8 cellular contexts compared by ENCODE assay signal in the genomic region with DNA sequence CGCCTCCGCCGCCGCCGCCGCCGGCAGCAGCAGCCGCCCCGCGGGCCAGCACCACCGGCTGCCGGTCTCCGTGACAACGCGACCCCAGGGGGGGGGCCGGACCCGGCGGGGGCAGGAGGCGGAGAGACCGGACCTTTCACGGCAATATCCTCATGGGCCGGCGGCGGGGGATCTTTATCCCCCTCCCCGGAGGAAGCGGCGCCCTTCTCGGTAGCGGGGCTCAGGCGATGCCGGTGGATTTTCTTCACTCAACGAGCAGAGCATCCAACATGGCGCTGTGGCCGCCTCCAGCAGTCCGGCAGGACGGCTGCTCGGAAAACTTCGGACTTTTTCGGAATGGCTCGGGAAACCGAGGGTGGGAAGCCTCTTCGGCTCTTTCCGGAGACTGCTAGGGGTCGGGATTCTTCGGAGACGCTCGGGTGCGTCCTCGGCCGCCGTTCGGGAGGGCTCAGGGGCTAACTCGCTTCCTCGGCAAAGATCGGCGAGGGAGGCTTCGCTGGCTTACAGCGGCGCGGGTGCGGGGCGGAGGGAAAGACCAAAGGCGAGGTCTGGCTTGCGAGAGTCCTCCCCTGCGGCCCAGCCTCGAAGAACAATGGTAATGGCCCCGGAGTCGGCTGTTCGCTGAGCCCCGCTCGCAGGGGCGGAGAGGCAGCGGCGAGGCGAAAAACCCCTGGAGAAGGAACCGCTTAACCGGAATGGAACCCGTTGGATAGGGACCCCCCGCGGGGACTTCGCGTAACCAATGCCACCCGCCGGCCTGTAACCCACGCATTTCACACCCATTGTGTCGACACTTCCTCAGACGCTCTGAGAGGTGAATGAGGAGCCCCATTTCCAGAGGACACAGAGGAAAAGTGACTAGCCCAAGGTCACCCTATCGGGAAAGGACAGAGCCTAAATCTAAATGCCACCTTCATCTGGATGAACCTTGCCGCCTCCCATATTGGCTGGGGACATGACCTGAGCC. TPM values are rescaled to one million over a fixed set of nuclear protein-coding genes. Genes with fewer than 3 reads are reported as not detected.
DNase-seq lines count a peak whose midpoint lies in the region; ATAC-seq lines count a peak whose summit lies in the region.

A gene with protein sequence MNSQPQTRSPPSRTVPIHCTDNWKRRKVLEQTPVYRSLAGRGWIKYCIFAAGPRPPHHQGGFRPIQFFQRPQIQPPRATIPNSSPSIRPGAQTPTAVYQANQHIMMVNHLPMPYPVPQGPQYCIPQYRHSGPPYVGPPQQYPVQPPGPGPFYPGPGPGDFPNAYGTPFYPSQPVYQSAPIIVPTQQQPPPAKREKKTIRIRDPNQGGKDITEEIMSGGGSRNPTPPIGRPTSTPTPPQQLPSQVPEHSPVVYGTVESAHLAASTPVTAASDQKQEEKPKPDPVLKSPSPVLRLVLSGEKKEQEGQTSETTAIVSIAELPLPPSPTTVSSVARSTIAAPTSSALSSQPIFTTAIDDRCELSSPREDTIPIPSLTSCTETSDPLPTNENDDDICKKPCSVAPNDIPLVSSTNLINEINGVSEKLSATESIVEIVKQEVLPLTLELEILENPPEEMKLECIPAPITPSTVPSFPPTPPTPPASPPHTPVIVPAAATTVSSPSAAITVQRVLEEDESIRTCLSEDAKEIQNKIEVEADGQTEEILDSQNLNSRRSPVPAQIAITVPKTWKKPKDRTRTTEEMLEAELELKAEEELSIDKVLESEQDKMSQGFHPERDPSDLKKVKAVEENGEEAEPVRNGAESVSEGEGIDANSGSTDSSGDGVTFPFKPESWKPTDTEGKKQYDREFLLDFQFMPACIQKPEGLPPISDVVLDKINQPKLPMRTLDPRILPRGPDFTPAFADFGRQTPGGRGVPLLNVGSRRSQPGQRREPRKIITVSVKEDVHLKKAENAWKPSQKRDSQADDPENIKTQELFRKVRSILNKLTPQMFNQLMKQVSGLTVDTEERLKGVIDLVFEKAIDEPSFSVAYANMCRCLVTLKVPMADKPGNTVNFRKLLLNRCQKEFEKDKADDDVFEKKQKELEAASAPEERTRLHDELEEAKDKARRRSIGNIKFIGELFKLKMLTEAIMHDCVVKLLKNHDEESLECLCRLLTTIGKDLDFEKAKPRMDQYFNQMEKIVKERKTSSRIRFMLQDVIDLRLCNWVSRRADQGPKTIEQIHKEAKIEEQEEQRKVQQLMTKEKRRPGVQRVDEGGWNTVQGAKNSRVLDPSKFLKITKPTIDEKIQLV (N-terminal part only) (minus strand): TSS at position 309 of the 967 bp plus-strand sequence. CDS start 174,155 bp downstream, outside the sequence.

- peak; percentile 82 for ATAC-seq in GM21360 (IDR thresholded peaks at IDR 0.05; ENCODE audit: unreplicated experiment)

- DNase-seq in COLO668 (lab: John Stamatoyannopoulos, UW; ENCODE audit: unreplicated experiment) (peak; percentile 100), HT1080 (ENCODE audit: low read depth) (peak; percentile 95), NOMO-1 treated with DMSO at 0.1 percent for 48 hours (lab: John Stamatoyannopoulos, UW; ENCODE audit: unreplicated experiment) (peak; percentile 97), lung microvascular endothelial cell (ENCODE audit: low read depth in 2 of 2) (peak; percentile 96 to 97)
- DNase-seq in activated CD8-positive, alpha-beta memory T cell treated with anti-CD3 and anti-CD28 coated beads for 4 hours (ENCODE audit: low read depth in 2 of 2) = peak; percentile 97 to 99
- DNase-seq in effector memory CD4-positive, alpha-beta T cell = peak; percentile 86 to 99 (median 97)
- DNase-seq in stimulated activated CD4-positive, alpha-beta T cell treated with anti-CD3 and anti-CD28 coated beads, TNF-alpha, amount 100 ng/mL, for 48 hours (ENCODE audit: low read depth in 3 of 3) = peak; percentile 98 to 100 (median 100)

- no peaks in the 10 kb centered on the region for H3K27me3 ChIP-seq in effector memory CD4-positive, alpha-beta T cell (replicated peaks; ENCODE audit: control insufficient read depth, insufficient read depth, low read length, poor library complexity, severe bottlenecking)

- H3K4me1 ChIP-seq in effector memory CD4-positive, alpha-beta T cell (ENCODE audit: control insufficient read depth, insufficient read depth, low read length, poor library complexity, severe bottlenecking) = peaks cover 6% of the 10 kb centered on the region

- H3K36me3 ChIP-seq in effector memory CD4-positive, alpha-beta T cell (ENCODE audit: control insufficient read depth, insufficient read depth, low read length) = no peaks in the 10 kb centered on the region

- H3K27ac ChIP-seq in effector memory CD4-positive, alpha-beta T cell (ENCODE audit: insufficient read depth, low read length, poor library complexity, severe bottlenecking) = peak within 1 kb of the TSS; percentile 75

- H3K4me3 ChIP-seq in effector memory CD4-positive, alpha-beta T cell (ENCODE audit: insufficient read depth, low read depth, low read length, poor library complexity, severe bottlenecking) = peak within 1 kb of the TSS; percentile 88

- no peaks in the 10 kb centered on the region for H3K9me3 ChIP-seq in effector memory CD4-positive, alpha-beta T cell (ENCODE audit: control insufficient read depth, low read length)

RNA-seq across cellular contexts. Expression of the gene that starts here (rescaled TPM):
- 29.7 and 32.3 TPM in 2 replicates for total RNA-seq in HT1080 (2014; rRNA removed; shearing (Covaris generic))
- polyA plus RNA-seq in HT1080 (2015; cell fraction: cytosol; rRNA removed) = 25.5 and 32.8 TPM in 2 replicates
- polyA plus RNA-seq in HT1080 (2015; cell fraction: nucleus; rRNA removed) = 82.2 and 104 TPM in 2 replicates
- total RNA-seq in lung microvascular endothelial cell = 23.3 and 30.2 TPM in 2 replicates

Comparison
In these comparisons a context has a peak if more than half of its experiments do, and no peak if none do; other contexts are left out.
1. Peak in every context shown above with its lines: DNase-seq, ATAC-seq, H3K4me3 ChIP-seq and H3K27ac ChIP-seq.